In the genomic region with DNA sequence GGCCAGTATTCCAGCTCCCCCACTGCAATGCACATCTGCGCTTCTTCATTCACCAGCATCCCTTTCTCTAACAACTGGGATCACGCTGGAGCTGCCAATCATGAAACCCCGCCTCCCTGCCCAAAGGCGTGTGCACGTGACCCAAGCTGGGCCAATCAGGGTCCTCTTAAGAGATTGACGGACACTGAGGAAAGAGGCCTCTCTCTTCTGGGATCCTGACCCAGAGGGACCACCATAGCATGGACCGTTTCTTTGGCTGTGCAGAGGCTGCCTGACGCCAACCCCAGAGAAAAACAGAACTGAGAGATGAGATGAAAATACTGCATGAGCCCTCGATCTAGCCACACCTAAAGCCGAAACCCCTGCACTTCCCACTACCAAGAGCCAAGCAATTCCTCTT, we compare ENCODE assay signal across 8 cellular contexts. TPM values are rescaled to one million over a fixed set of nuclear protein-coding genes. Genes with fewer than 3 reads are reported as not detected.
DNase-seq lines count a peak whose midpoint lies in the region; ATAC-seq lines count a peak whose summit lies in the region.

No MANE protein-coding gene starts in this region.

- DNase-seq in activated naive CD4-positive, alpha-beta T cell treated with anti-CD3 and anti-CD28 coated beads for 36 hours = no peak
- DNase-seq in activated naive CD4-positive, alpha-beta T cell treated with anti-CD3 and anti-CD28 coated beads, Interleukin-2, amount 10 ng/mL, durations not matched to agents 7 days and 5 days = no peak
- peak in 50 of 56 donors; percentile 21 to 82 (median 63) for DNase-seq in nucleus accumbens (lab: John Stamatoyannopoulos, UW)
- DNase-seq in activated CD4-positive, alpha-beta T cell treated with anti-CD3 and anti-CD28 coated beads, Interleukin-2, amount 50 U/mL, for 1 hour = no peak
- no peak for DNase-seq in activated T-cell treated with anti-CD3 and anti-CD28 coated beads, Interleukin-2, amount 50 U/mL, for 4 hours
- no peak for DNase-seq in stimulated activated CD4-positive, alpha-beta T cell treated with anti-CD3 and anti-CD28 coated beads, Interleukin-2, amount 100 ng/mL, for 48 hours

- peak overlapping the region; percentile 16 for H3K27ac Mint-ChIP-seq in activated naive CD4-positive, alpha-beta T cell treated with anti-CD3 and anti-CD28 coated beads for 36 hours
- no peak overlapping the region for H3K27ac Mint-ChIP-seq in activated naive CD4-positive, alpha-beta T cell treated with anti-CD3 and anti-CD28 coated beads, Interleukin-2, amount 10 ng/mL, durations not matched to agents 7 days and 5 days
- H3K27ac Mint-ChIP-seq in activated T-helper 17 cell treated with anti-CD3 and anti-CD28 coated beads, Interleukin-2, amount 50 U/mL, for 72 hours = peak overlapping the region; percentile 45

- no peak overlapping the region for H3K4me3 Mint-ChIP-seq in activated naive CD4-positive, alpha-beta T cell treated with anti-CD3 and anti-CD28 coated beads for 36 hours
- H3K4me3 Mint-ChIP-seq in activated naive CD4-positive, alpha-beta T cell treated with anti-CD3 and anti-CD28 coated beads, Interleukin-2, amount 10 ng/mL, durations not matched to agents 7 days and 5 days = no peak overlapping the region
- H3K4me3 Mint-ChIP-seq in activated T-helper 17 cell treated with anti-CD3 and anti-CD28 coated beads, Interleukin-2, amount 50 U/mL, for 72 hours = no peak overlapping the region
- H3K4me3 Mint-ChIP-seq in activated T-cell treated with anti-CD3 and anti-CD28 coated beads, Interleukin-2, amount 50 U/mL, for 4 hours = no peak overlapping the region

- CTCF ChIA-PET in activated naive CD4-positive, alpha-beta T cell treated with anti-CD3 and anti-CD28 coated beads for 36 hours (lab: Charles Lee) = interaction anchor here (0.8 to 1.4 kb wide), 2 partner anchors 14 to 22 kb away, joined by 3 to 4 read pairs; no protein-coding TSS in a partner anchor
- CTCF ChIA-PET in activated naive CD4-positive, alpha-beta T cell treated with anti-CD3 and anti-CD28 coated beads, Interleukin-2, amount 10 ng/mL, durations not matched to agents 7 days and 5 days (lab: Charles Lee) = interaction anchor here (0.8 kb wide), 1 partner anchor 75 kb away, joined by 4 read pairs; no protein-coding TSS in a partner anchor

- intact Hi-C loops in activated naive CD4-positive, alpha-beta T cell treated with anti-CD3 and anti-CD28 coated beads for 36 hours (cut with micrococcal nuclease) = no loop called here

- peaks cover 9% of the 10 kb centered on the region for H3K4me1 Mint-ChIP-seq in activated naive CD4-positive, alpha-beta T cell treated with anti-CD3 and anti-CD28 coated beads for 36 hours (ENCODE audit: low read depth)
- peaks cover 33% of the 10 kb centered on the region for H3K4me1 Mint-ChIP-seq in activated naive CD4-positive, alpha-beta T cell treated with anti-CD3 and anti-CD28 coated beads, Interleukin-2, amount 10 ng/mL, durations not matched to agents 7 days and 5 days
- peaks cover 7% of the 10 kb centered on the region for H3K4me1 Mint-ChIP-seq in activated T-helper 17 cell treated with anti-CD3 and anti-CD28 coated beads, Interleukin-2, amount 50 U/mL, for 72 hours
- peaks cover 20% of the 10 kb centered on the region for H3K4me1 Mint-ChIP-seq in activated T-cell treated with anti-CD3 and anti-CD28 coated beads, Interleukin-2, amount 50 U/mL, for 4 hours (ENCODE audit: low read depth)

- H3K27me3 Mint-ChIP-seq in activated naive CD4-positive, alpha-beta T cell treated with anti-CD3 and anti-CD28 coated beads for 36 hours (ENCODE audit: low read depth) = no peaks in the 10 kb centered on the region
- H3K27me3 Mint-ChIP-seq in activated naive CD4-positive, alpha-beta T cell treated with anti-CD3 and anti-CD28 coated beads, Interleukin-2, amount 10 ng/mL, durations not matched to agents 7 days and 5 days = no peaks in the 10 kb centered on the region
- H3K27me3 Mint-ChIP-seq in activated T-helper 17 cell treated with anti-CD3 and anti-CD28 coated beads, Interleukin-2, amount 50 U/mL, for 72 hours = no peaks in the 10 kb centered on the region
- no peaks in the 10 kb centered on the region for H3K27me3 Mint-ChIP-seq in activated T-cell treated with anti-CD3 and anti-CD28 coated beads, Interleukin-2, amount 50 U/mL, for 4 hours (ENCODE audit: low read depth)

- peak; percentile 47 for ATAC-seq in HG03103 (IDR thresholded peaks at IDR 0.05; ENCODE audit: low read depth, unreplicated experiment)
- ATAC-seq in activated T-helper 17 cell treated with anti-CD3 and anti-CD28 coated beads, Interleukin-2, amount 50 U/mL, for 72 hours (replicated peaks) = no peak
- no peak for ATAC-seq in activated T-cell treated with anti-CD3 and anti-CD28 coated beads, Interleukin-2, amount 50 U/mL, for 4 hours

- H3K9me3 Mint-ChIP-seq in activated naive CD4-positive, alpha-beta T cell treated with anti-CD3 and anti-CD28 coated beads for 36 hours = no peaks in the 10 kb centered on the region
- no peaks in the 10 kb centered on the region for H3K9me3 Mint-ChIP-seq in activated naive CD4-positive, alpha-beta T cell treated with anti-CD3 and anti-CD28 coated beads, Interleukin-2, amount 10 ng/mL, durations not matched to agents 7 days and 5 days
- H3K9me3 Mint-ChIP-seq in activated T-helper 17 cell treated with anti-CD3 and anti-CD28 coated beads, Interleukin-2, amount 50 U/mL, for 72 hours = no peaks in the 10 kb centered on the region
- H3K9me3 Mint-ChIP-seq in activated T-cell treated with anti-CD3 and anti-CD28 coated beads, Interleukin-2, amount 50 U/mL, for 4 hours = no peaks in the 10 kb centered on the region

- peaks cover 18% of the 10 kb centered on the region for H3K36me3 Mint-ChIP-seq in activated naive CD4-positive, alpha-beta T cell treated with anti-CD3 and anti-CD28 coated beads for 36 hours (ENCODE audit: low read depth)
- H3K36me3 Mint-ChIP-seq in activated naive CD4-positive, alpha-beta T cell treated with anti-CD3 and anti-CD28 coated beads, Interleukin-2, amount 10 ng/mL, durations not matched to agents 7 days and 5 days = peaks cover 51% of the 10 kb centered on the region
- peaks cover 81% of the 10 kb centered on the region for H3K36me3 Mint-ChIP-seq in activated T-helper 17 cell treated with anti-CD3 and anti-CD28 coated beads, Interleukin-2, amount 50 U/mL, for 72 hours (ENCODE audit: low read depth)
- H3K36me3 Mint-ChIP-seq in activated T-cell treated with anti-CD3 and anti-CD28 coated beads, Interleukin-2, amount 50 U/mL, for 4 hours (ENCODE audit: insufficient read depth) = peaks cover 20% of the 10 kb centered on the region

RNA-seq across cellular contexts. Expression of gene COTL1, which starts 32.0 kb away (rescaled TPM):
- 100 to 1,000 TPM; 325 to 328 TPM for total RNA-seq in activated naive CD4-positive, alpha-beta T cell treated with anti-CD3 and anti-CD28 coated beads for 36 hours
- total RNA-seq in activated T-helper 17 cell treated with anti-CD3 and anti-CD28 coated beads, Interleukin-2, amount 50 U/mL, for 72 hours = 100 to 1,000 TPM; 250 to 505 TPM
- 100 to 1,000 TPM; 209 to 331 (median 274) TPM for total RNA-seq in activated T-cell treated with anti-CD3 and anti-CD28 coated beads, Interleukin-2, amount 50 U/mL, for 4 hours

Comparison
In these comparisons a context has a peak if more than half of its experiments do, and no peak if none do; other contexts are left out.
1. DNase-seq: peak in nucleus accumbens (50 of 56); none in activated naive CD4-positive, alpha-beta T cell treated with anti-CD3 and anti-CD28 coated beads for 36 hours (single experiment), activated naive CD4-positive, alpha-beta T cell treated with anti-CD3 and anti-CD28 coated beads, Interleukin-2, amount 10 ng/mL, durations not matched to agents 7 days and 5 days (single experiment), activated CD4-positive, alpha-beta T cell treated with anti-CD3 and anti-CD28 coated beads, Interleukin-2, amount 50 U/mL, for 1 hour (single experiment), activated T-cell treated with anti-CD3 and anti-CD28 coated beads, Interleukin-2, amount 50 U/mL, for 4 hours (single experiment) and stimulated activated CD4-positive, alpha-beta T cell treated with anti-CD3 and anti-CD28 coated beads, Interleukin-2, amount 100 ng/mL, for 48 hours (0 of 2).